ENCODE assay signal across 11 cellular contexts in genomic region chr15:51576911-51577500, GRCh38. TPM values are rescaled to one million over a fixed set of nuclear protein-coding genes. Genes with fewer than 3 reads are reported as not detected.
DNase-seq lines count a peak whose midpoint lies in the region; ATAC-seq and TF ChIP-seq lines count a peak whose summit lies in the region.
"Had no signal": no experiment of that assay in that cellular context is flagged by ENCODE, and none has a peak within 500 bp of the region (broad histone marks: within the 10 kb centered on the region; RNA-seq: fewer than 3 reads in every experiment).

No MANE protein-coding gene starts in this region.

- no peak overlapping the region for H3K27ac Mint-ChIP-seq in CD4-positive, alpha-beta T cell
- H3K27ac Mint-ChIP-seq: endodermal cell, HFFc6 had no signal

- H3K9me3 Mint-ChIP-seq in CD4-positive, alpha-beta T cell: peaks cover 4% of the 10 kb centered on the region
- H3K9me3 Mint-ChIP-seq: HFFc6 had no signal

- CTCF ChIA-PET in PC-3 (lab: Charles Lee): no interaction called here
- CTCF ChIA-PET in CD4-positive, alpha-beta T cell (lab: Charles Lee): no interaction called here

- no peak for TF ChIP-seq CTCF in PC-3 (conservative IDR thresholded peaks at IDR 0.05; ENCODE audit: low read depth, low read length)
- TF ChIP-seq CTCF in retinal pigment epithelial cell (conservative IDR thresholded peaks at IDR 0.05; ENCODE audit: low read depth, low read length): no peak
- no peak for TF ChIP-seq CTCF in CD4-positive, alpha-beta T cell (IDR thresholded peaks at IDR 0.05)

- H3K36me3 ChIP-seq in PC-3 (ENCODE audit: low read depth, low read length): no peaks in the 10 kb centered on the region
- H3K36me3 ChIP-seq: vagina had no signal

- H3K4me1 ChIP-seq in PC-3 (ENCODE audit: insufficient read depth, low read length): peaks cover 10% of the 10 kb centered on the region

- POLR2A ChIA-PET in PC-3 (lab: Charles Lee; ENCODE audit: unreplicated experiment): no interaction called here
- POLR2A ChIA-PET in CD4-positive, alpha-beta T cell (lab: Charles Lee): no interaction called here

- no peaks in the 10 kb centered on the region for H3K27me3 Mint-ChIP-seq in CD4-positive, alpha-beta T cell

- intact Hi-C loops in PC-3 (cut with micrococcal nuclease): no loop called here
- intact Hi-C loops in CD4-positive, alpha-beta T cell (cut with DNase I, micrococcal nuclease): no loop called here

- no peak overlapping the region for H3K9ac ChIP-seq in PC-3 (ENCODE audit: low read length)

- no peaks in the 10 kb centered on the region for H3K4me1 Mint-ChIP-seq in CD4-positive, alpha-beta T cell (ENCODE audit: low read depth)

- H4K20me1 ChIP-seq in PC-3 (ENCODE audit: low read length): no peaks in the 10 kb centered on the region

- no peak overlapping the region for H2AFZ ChIP-seq in PC-3 (ENCODE audit: low read length)

- H3K4me3 ChIP-seq in PC-3 (ENCODE audit: low read length) (no peak overlapping the region), retinal pigment epithelial cell (ENCODE audit: low read length) (no peak overlapping the region)
- H3K4me3 ChIP-seq: vagina had no signal

- DNase-seq in GM03348 (ENCODE audit: low spot score) (peak; percentile 53), PC-3 (peak; percentile 54), fibroblast of the conjunctiva (ENCODE audit: low read depth) (peak; percentile 61), retinal pigment epithelial cell (ENCODE audit: low read depth) (peak; percentile 2), C1 segment of cervical spinal cord (lab: John Stamatoyannopoulos, UW) (no peak), iPS-NIHi7 (ENCODE audit: extremely low spot score) (no peak)
- DNase-seq in CD4-positive, alpha-beta T cell: no peak
- DNase-seq: endodermal cell, HFFc6 had no signal

- H3K9me2 ChIP-seq in PC-3 (replicated peaks; ENCODE audit: low read length): no peaks in the 10 kb centered on the region

- H3K4me2 ChIP-seq in PC-3 (ENCODE audit: low read length): no peak overlapping the region

- H3K36me3 Mint-ChIP-seq in CD4-positive, alpha-beta T cell (ENCODE audit: low read depth): peaks cover 15% of the 10 kb centered on the region

- BruUV-seq in PC-3 (replicated peaks; lab: Mats Ljungman, UMichigan): no TSS peak

- H3K79me2 ChIP-seq in PC-3 (ENCODE audit: low read length): no peaks in the 10 kb centered on the region

- H3K27me3 ChIP-seq in PC-3 (ENCODE audit: low read length): no peaks in the 10 kb centered on the region
- H3K27me3 ChIP-seq in CD4-positive, alpha-beta T cell (ENCODE audit: control insufficient read depth, insufficient read depth, low read length): no peaks in the 10 kb centered on the region
- H3K27me3 ChIP-seq: vagina had no signal

- H3F3A ChIP-seq in PC-3 (ENCODE audit: low read length, unreplicated experiment): no peaks in the 10 kb centered on the region

- H3K27ac ChIP-seq in PC-3 (ENCODE audit: low read length): no peak overlapping the region
- no peak overlapping the region for H3K27ac ChIP-seq in CD4-positive, alpha-beta T cell (ENCODE audit: low read depth, low read length)
- H3K27ac ChIP-seq: vagina had no signal

- ATAC-seq in PC-3 (no peak), HG02870 (IDR thresholded peaks at IDR 0.05; ENCODE audit: unreplicated experiment) (no peak)
- ATAC-seq in CD4-positive, alpha-beta T cell (ENCODE audit: poor library complexity): no peak

- no peak overlapping the region for H3K4me3 Mint-ChIP-seq in CD4-positive, alpha-beta T cell
- H3K4me3 Mint-ChIP-seq: endodermal cell, HFFc6 had no signal

- H3K9me3 ChIP-seq in PC-3 (ENCODE audit: low read length): no peaks in the 10 kb centered on the region
- H3K9me3 ChIP-seq in CD4-positive, alpha-beta T cell (ENCODE audit: control insufficient read depth, low read length): peaks cover 6% of the 10 kb centered on the region
- H3K9me3 ChIP-seq: vagina had no signal

RNA-seq across cellular contexts. Expression of gene DMXL2, which starts 45.6 kb away (rescaled TPM):
- 10.9 and 11.1 TPM in 2 replicates for total RNA-seq in PC-3 (2014; rRNA removed)
- 1 to 10 TPM; 4.7 to 5.5 TPM for total RNA-seq in CD4-positive, alpha-beta T cell

Comparison
In these comparisons a context has a peak if more than half of its experiments do, and no peak if none do; other contexts are left out.
1. DNase-seq: peak in GM03348 (single experiment), PC-3 (single experiment), fibroblast of the conjunctiva (single experiment) and retinal pigment epithelial cell (single experiment); none in C1 segment of cervical spinal cord (0 of 14), CD4-positive, alpha-beta T cell (0 of 10) and iPS-NIHi7 (single experiment).